Comparison of ENCODE assay signal across 8 cellular contexts in the genomic region with DNA sequence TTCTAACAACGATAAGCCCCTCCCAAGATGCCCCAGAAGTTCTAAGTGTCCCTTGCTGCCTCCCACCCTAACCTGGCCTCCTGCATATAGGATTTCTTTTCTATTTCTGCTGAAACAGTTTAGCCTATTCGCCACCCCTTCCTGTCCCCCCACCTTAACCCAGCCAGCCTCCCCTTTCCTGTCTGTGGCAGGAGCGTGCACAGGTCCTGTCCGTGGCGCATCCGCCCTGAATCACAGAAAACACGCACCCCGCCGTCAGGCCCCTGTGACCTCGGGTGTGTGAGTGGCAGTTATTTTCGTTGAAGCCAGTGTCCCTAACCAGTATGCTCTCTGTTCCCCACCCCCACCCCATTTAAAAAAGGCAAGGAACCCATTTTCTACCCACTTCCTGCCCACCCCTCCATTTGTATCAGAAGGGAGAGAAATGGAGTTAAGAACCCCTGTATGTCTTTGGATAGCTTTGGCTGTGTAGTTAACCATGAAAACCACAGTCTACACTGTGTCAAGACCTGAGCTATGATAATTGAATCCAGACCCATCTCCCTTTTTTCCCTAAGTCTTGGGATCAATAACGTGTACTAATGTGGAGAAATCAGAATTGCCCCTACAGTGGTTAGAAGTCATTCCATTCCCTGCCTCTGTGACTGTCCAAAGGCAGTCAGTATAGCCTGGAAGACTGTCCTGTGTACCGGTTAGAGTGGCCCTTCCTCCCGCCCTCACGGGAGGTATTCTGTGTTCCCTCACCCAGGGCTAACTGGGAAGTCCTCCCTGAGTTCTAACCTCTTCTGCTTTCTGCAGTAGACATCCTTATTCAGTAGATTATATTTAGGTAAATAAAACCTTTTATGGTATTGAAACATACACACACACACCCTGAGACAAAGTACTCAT. TPM values are rescaled to one million over a fixed set of nuclear protein-coding genes. Genes with fewer than 3 reads are reported as not detected.
DNase-seq lines count a peak whose midpoint lies in the region; ATAC-seq and TF ChIP-seq lines count a peak whose summit lies in the region.

No MANE protein-coding gene starts in this region.

- no peak for TF ChIP-seq POLR2A in erythroblast (IDR thresholded peaks at IDR 0.05; ENCODE audit: low read length)

- H3K4me3 Mint-ChIP-seq in CD4-positive, CD25-positive, alpha-beta regulatory T cell = peak overlapping the region; percentile 94 to 97 (median 95)
- peak overlapping the region; percentile 88 for H3K4me3 Mint-ChIP-seq in activated T-helper 2 cell treated with anti-CD3 and anti-CD28 coated beads, Interferon-gamma antibody, Interleukin-2, Interleukin-4, amounts not matched to agents 10 μg/mL and 5 μg/mL and 100 μg/mL, durations not matched to agents 14 hours and 24 hours and 36 hours (ENCODE audit: low read depth)

- peaks cover 31% of the 10 kb centered on the region for H4K20me1 ChIP-seq in Loucy (ENCODE audit: insufficient read depth, low read length, poor library complexity, severe bottlenecking)

- intact Hi-C loops in activated T-helper 2 cell treated with anti-CD3 and anti-CD28 coated beads, Interferon-gamma antibody, Interleukin-2, Interleukin-4, amounts not matched to agents 10 μg/mL and 5 μg/mL and 100 μg/mL, durations not matched to agents 14 hours and 24 hours and 36 hours (cut with micrococcal nuclease) = no loop called here
- intact Hi-C loops in left ventricle myocardium inferior (cut with micrococcal nuclease) = no loop called here

- no peaks in the 10 kb centered on the region for H3K27me3 ChIP-seq in CD4-positive, CD25-positive, alpha-beta regulatory T cell (ENCODE audit: control insufficient read depth, insufficient read depth, low read length)
- peaks cover 8% of the 10 kb centered on the region for H3K27me3 ChIP-seq in Loucy (ENCODE audit: insufficient read depth, low read length, poor library complexity, severe bottlenecking)
- H3K27me3 ChIP-seq in left ventricle myocardium inferior (ENCODE audit: low read depth) = no peaks in the 10 kb centered on the region

- peak overlapping the region; percentile 94 for H3K4me3 ChIP-seq in CD4-positive, CD25-positive, alpha-beta regulatory T cell (ENCODE audit: low read depth, low read length)
- H3K4me3 ChIP-seq in Loucy (ENCODE audit: low read length, poor library complexity, severe bottlenecking) (peak overlapping the region; percentile 94), left ventricle myocardium inferior (peak overlapping the region; percentile 89)

- peaks cover 39% of the 10 kb centered on the region for H3K4me1 ChIP-seq in CD4-positive, CD25-positive, alpha-beta regulatory T cell (ENCODE audit: control insufficient read depth, insufficient read depth, low read length, poor library complexity, severe bottlenecking)
- H3K4me1 ChIP-seq in Loucy (ENCODE audit: insufficient read depth, low read length, poor library complexity, severe bottlenecking) = peaks cover 70% of the 10 kb centered on the region
- H3K4me1 ChIP-seq in left ventricle myocardium inferior = peaks cover 60% of the 10 kb centered on the region

- no peaks in the 10 kb centered on the region for H3K27me3 Mint-ChIP-seq in CD4-positive, CD25-positive, alpha-beta regulatory T cell
- H3K27me3 Mint-ChIP-seq in activated T-helper 2 cell treated with anti-CD3 and anti-CD28 coated beads, Interferon-gamma antibody, Interleukin-2, Interleukin-4, amounts not matched to agents 10 μg/mL and 5 μg/mL and 100 μg/mL, durations not matched to agents 14 hours and 24 hours and 36 hours (ENCODE audit: low read depth) = peaks cover 19% of the 10 kb centered on the region

- peak; percentile 80 to 82 for ATAC-seq in CD4-positive, CD25-positive, alpha-beta regulatory T cell (ENCODE audit: low read depth in 2 of 2)
- no peak for ATAC-seq in GM21515 (IDR thresholded peaks at IDR 0.05; ENCODE audit: unreplicated experiment)

- no peaks in the 10 kb centered on the region for H3K9me3 ChIP-seq in CD4-positive, CD25-positive, alpha-beta regulatory T cell (ENCODE audit: control insufficient read depth in 2 of 2, low read length in 2 of 2)
- no peaks in the 10 kb centered on the region for H3K9me3 ChIP-seq in Loucy (ENCODE audit: insufficient read depth, low read depth, low read length)
- no peaks in the 10 kb centered on the region for H3K9me3 ChIP-seq in left ventricle myocardium inferior (replicated peaks)

- peaks cover 29 to 61% (median 44%) of the 10 kb centered on the region in 4 donors for H3K4me1 Mint-ChIP-seq in CD4-positive, CD25-positive, alpha-beta regulatory T cell
- peaks cover 49% of the 10 kb centered on the region for H3K4me1 Mint-ChIP-seq in activated T-helper 2 cell treated with anti-CD3 and anti-CD28 coated beads, Interferon-gamma antibody, Interleukin-2, Interleukin-4, amounts not matched to agents 10 μg/mL and 5 μg/mL and 100 μg/mL, durations not matched to agents 14 hours and 24 hours and 36 hours (ENCODE audit: low read depth)

- peak overlapping the region; percentile 95 to 98 (median 98) for H3K27ac Mint-ChIP-seq in CD4-positive, CD25-positive, alpha-beta regulatory T cell
- peak overlapping the region; percentile 83 for H3K27ac Mint-ChIP-seq in activated T-helper 2 cell treated with anti-CD3 and anti-CD28 coated beads, Interferon-gamma antibody, Interleukin-2, Interleukin-4, amounts not matched to agents 10 μg/mL and 5 μg/mL and 100 μg/mL, durations not matched to agents 14 hours and 24 hours and 36 hours

- no peaks in the 10 kb centered on the region for H3K9me3 Mint-ChIP-seq in CD4-positive, CD25-positive, alpha-beta regulatory T cell
- no peaks in the 10 kb centered on the region for H3K9me3 Mint-ChIP-seq in activated T-helper 2 cell treated with anti-CD3 and anti-CD28 coated beads, Interferon-gamma antibody, Interleukin-2, Interleukin-4, amounts not matched to agents 10 μg/mL and 5 μg/mL and 100 μg/mL, durations not matched to agents 14 hours and 24 hours and 36 hours

- TF ChIP-seq CTCF in Loucy (conservative IDR thresholded peaks at IDR 0.05; ENCODE audit: low read length) (no peak), left ventricle myocardium inferior (IDR thresholded peaks at IDR 0.05; ENCODE audit: borderline replicate concordance) (no peak)

- H2AFZ ChIP-seq in Loucy (ENCODE audit: low read length) = no peak overlapping the region

- no peaks in the 10 kb centered on the region for H3K9me2 ChIP-seq in Loucy (replicated peaks; ENCODE audit: low read depth, low read length)

- peak overlapping the region; percentile 79 for H3K4me2 ChIP-seq in Loucy (ENCODE audit: low read depth, low read length, poor library complexity, severe bottlenecking)

- H3K79me2 ChIP-seq in Loucy (ENCODE audit: insufficient read depth, low read length) = peaks cover 85% of the 10 kb centered on the region

- peaks cover 32% of the 10 kb centered on the region for H3K36me3 ChIP-seq in CD4-positive, CD25-positive, alpha-beta regulatory T cell (ENCODE audit: control insufficient read depth, insufficient read depth, low read length)
- H3K36me3 ChIP-seq in Loucy (ENCODE audit: insufficient read depth, low read length) (peaks cover 36% of the 10 kb centered on the region), left ventricle myocardium inferior (peaks cover 32% of the 10 kb centered on the region)

- H3K9ac ChIP-seq in Loucy (ENCODE audit: low read depth, low read length, poor library complexity, severe bottlenecking) = peak overlapping the region; percentile 100

- H3K27ac ChIP-seq in CD4-positive, CD25-positive, alpha-beta regulatory T cell (ENCODE audit: insufficient read depth, low read length, poor library complexity, severe bottlenecking) = peak overlapping the region; percentile 81
- H3K27ac ChIP-seq in left ventricle myocardium inferior (replicated peaks) = peak overlapping the region; percentile 92

- H3F3A ChIP-seq in Loucy (ENCODE audit: low read depth) = peaks cover 11% of the 10 kb centered on the region; the same call in 1 of the 2 replicates

- peak; percentile 51 to 91 (median 78) for DNase-seq in CD4-positive, CD25-positive, alpha-beta regulatory T cell
- peak; percentile 47 for DNase-seq in activated T-helper 2 cell treated with anti-CD3 and anti-CD28 coated beads, Interferon-gamma antibody, Interleukin-2, Interleukin-4, amounts not matched to agents 10 μg/mL and 5 μg/mL and 100 μg/mL, durations not matched to agents 14 hours and 24 hours and 36 hours (ENCODE audit: low spot score)
- DNase-seq in left ventricle myocardium inferior = no peak
- peak; percentile 22 to 27 (median 25) for DNase-seq in stimulated activated CD4-positive, alpha-beta T cell treated with anti-CD3 and anti-CD28 coated beads, Interleukin-12 subunit alpha, Interleukin-12 subunit beta, amount 100 ng/mL, for 48 hours (ENCODE audit: low read depth in 2 of 3, low spot score in 1 of 3)
- DNase-seq in erythroblast (lab: John Stamatoyannopoulos, UW) = no peak
- no peak for DNase-seq in 8988T

- H3K36me3 Mint-ChIP-seq in CD4-positive, CD25-positive, alpha-beta regulatory T cell = peaks cover 40% of the 10 kb centered on the region
- peaks cover 48% of the 10 kb centered on the region for H3K36me3 Mint-ChIP-seq in activated T-helper 2 cell treated with anti-CD3 and anti-CD28 coated beads, Interferon-gamma antibody, Interleukin-2, Interleukin-4, amounts not matched to agents 10 μg/mL and 5 μg/mL and 100 μg/mL, durations not matched to agents 14 hours and 24 hours and 36 hours (ENCODE audit: low read depth)

RNA-seq across cellular contexts. Expression of a gene that starts 1.8 kb away (rescaled TPM):
- 61.0 TPM for total RNA-seq in CD4-positive, CD25-positive, alpha-beta regulatory T cell
- polyA plus RNA-seq in CD4-positive, CD25-positive, alpha-beta regulatory T cell = 10 to 100 TPM; 21.5 to 31.5 (median 27.5) TPM
- 29.3 and 31.2 TPM in 2 replicates for total RNA-seq in activated T-helper 2 cell treated with anti-CD3 and anti-CD28 coated beads, Interferon-gamma antibody, Interleukin-2, Interleukin-4, amounts not matched to agents 10 μg/mL and 5 μg/mL and 100 μg/mL, durations not matched to agents 14 hours and 24 hours and 36 hours
- 49.4 TPM for total RNA-seq in left ventricle myocardium inferior

Comparison
In these comparisons a context has a peak if more than half of its experiments do, and no peak if none do; other contexts are left out.
1. DNase-seq: peak in CD4-positive, CD25-positive, alpha-beta regulatory T cell (3 of 3), activated T-helper 2 cell treated with anti-CD3 and anti-CD28 coated beads, Interferon-gamma antibody, Interleukin-2, Interleukin-4, amounts not matched to agents 10 μg/mL and 5 μg/mL and 100 μg/mL, durations not matched to agents 14 hours and 24 hours and 36 hours (single experiment) and stimulated activated CD4-positive, alpha-beta T cell treated with anti-CD3 and anti-CD28 coated beads, Interleukin-12 subunit alpha, Interleukin-12 subunit beta, amount 100 ng/mL, for 48 hours (3 of 3); none in left ventricle myocardium inferior (single experiment), erythroblast (0 of 2) and 8988T (single experiment).
2. Peak in every context shown above with its lines, with median percentiles within 50 percentile points of each other: H3K4me3 ChIP-seq.